18 cellular contexts compared by ENCODE assay signal in genomic region chr2:236156860-236157194, GRCh38. TPM values are rescaled to one million over a fixed set of nuclear protein-coding genes. Genes with fewer than 3 reads are reported as not detected.
DNase-seq lines count a peak whose midpoint lies in the region; ATAC-seq and TF ChIP-seq lines count a peak whose summit lies in the region.
"Had no signal": no experiment of that assay in that cellular context is flagged by ENCODE, and none has a peak within 500 bp of the region (broad histone marks: within the 10 kb centered on the region; RNA-seq: fewer than 3 reads in every experiment).

No MANE protein-coding gene starts in this region.

- H3K36me3 Mint-ChIP-seq in chondrocyte (ENCODE audit: low read depth) (peaks cover 5% of the 10 kb centered on the region), endodermal cell (ENCODE audit: low read depth) (no peaks in the 10 kb centered on the region)
- H3K36me3 Mint-ChIP-seq in CD4-positive, alpha-beta memory T cell, result no peaks in the 10 kb centered on the region
- H3K36me3 Mint-ChIP-seq: CD14-positive monocyte; CD4-positive, CD25-positive, alpha-beta regulatory T cell; CD8-positive, alpha-beta T cell had no signal

- H3K27me3 Mint-ChIP-seq in chondrocyte (ENCODE audit: low read depth) (no peaks in the 10 kb centered on the region), endodermal cell (ENCODE audit: insufficient read depth) (peaks cover 88% of the 10 kb centered on the region)
- peaks cover 23 to 29% of the 10 kb centered on the region in 2 donors for H3K27me3 Mint-ChIP-seq in CD4-positive, alpha-beta memory T cell

- H3K4me3 Mint-ChIP-seq in chondrocyte (ENCODE audit: unreplicated experiment) (no peak overlapping the region), endodermal cell (no peak overlapping the region)
- no peak overlapping the region for H3K4me3 Mint-ChIP-seq in CD4-positive, alpha-beta memory T cell
- H3K4me3 Mint-ChIP-seq: CD14-positive monocyte; CD4-positive, CD25-positive, alpha-beta regulatory T cell; CD8-positive, alpha-beta T cell had no signal

- H3K9me3 Mint-ChIP-seq in chondrocyte (ENCODE audit: low read depth), result peaks cover 10% of the 10 kb centered on the region
- peaks cover 3% of the 10 kb centered on the region for H3K9me3 Mint-ChIP-seq in endodermal cell
- H3K9me3 Mint-ChIP-seq in CD4-positive, alpha-beta memory T cell, result peaks cover 0 to 28% (median 17%) of the 10 kb centered on the region in 8 donors

- H3K4me1 Mint-ChIP-seq in chondrocyte (ENCODE audit: low read depth) (no peaks in the 10 kb centered on the region), endodermal cell (peaks cover 5% of the 10 kb centered on the region)
- peaks cover 0 to 4% (median 0%) of the 10 kb centered on the region in 4 donors for H3K4me1 Mint-ChIP-seq in CD4-positive, alpha-beta memory T cell
- H3K4me1 Mint-ChIP-seq: CD14-positive monocyte had no signal

- POLR2A ChIA-PET in CD4-positive, alpha-beta memory T cell (lab: Charles Lee; ENCODE audit: partially characterized antibody), result no interaction called here

- intact Hi-C loops in CD4-positive, alpha-beta memory T cell (cut with micrococcal nuclease), result no loop called here

- no peaks in the 10 kb centered on the region for H3K36me3 ChIP-seq in endodermal cell (ENCODE audit: control insufficient read depth, insufficient read depth, low read length)
- no peaks in the 10 kb centered on the region for H3K36me3 ChIP-seq in CD4-positive, alpha-beta memory T cell (ENCODE audit: insufficient read depth, low read length)
- H3K36me3 ChIP-seq in SJCRH30, result 0 out of 2 replicates have a peak, but pooled peaks cover under 1% of the 10 kb centered on the region
- H3K36me3 ChIP-seq: BE2C, BLaER1 had no signal

- peak; percentile 8 for DNase-seq in AG20443 (ENCODE audit: low spot score)
- DNase-seq in chondrocyte (ENCODE audit: low spot score), result peak; percentile 76
- peak; percentile 45 for DNase-seq in endodermal cell
- DNase-seq in CD4-positive, alpha-beta memory T cell, result no peak
- DNase-seq in SJCRH30, result no peak
- DNase-seq in NOMO-1 treated with DMSO at 0.1 percent for 48 hours (lab: John Stamatoyannopoulos, UW; ENCODE audit: unreplicated experiment), result no peak
- DNase-seq: BE2C; C1 segment of cervical spinal cord; Caco-2; Calu3; CD4-positive, CD25-positive, alpha-beta regulatory T cell; DMS79 treated with DMSO at 0.1 percent for 48 hours; GF-D8 had no signal

- H3K9me3 ChIP-seq in endodermal cell (ENCODE audit: control insufficient read depth, low read length), result no peaks in the 10 kb centered on the region
- no peaks in the 10 kb centered on the region for H3K9me3 ChIP-seq in CD4-positive, alpha-beta memory T cell (ENCODE audit: control insufficient read depth in 1 of 2, low read length in 2 of 2)
- 0 out of 2 replicates have a peak, but pooled peaks cover 3% of the 10 kb centered on the region for H3K9me3 ChIP-seq in SJCRH30 (replicated peaks)
- H3K9me3 ChIP-seq: BE2C, Caco-2 had no signal

- TF ChIP-seq CTCF in chondrocyte (IDR thresholded peaks at IDR 0.05), result no peak
- no peak for TF ChIP-seq CTCF in endodermal cell (conservative IDR thresholded peaks at IDR 0.05)

- CTCF ChIA-PET in CD4-positive, alpha-beta memory T cell (lab: Charles Lee; ENCODE audit: partially characterized antibody), result no interaction called here

- ATAC-seq in HG02763 (IDR thresholded peaks at IDR 0.05; ENCODE audit: unreplicated experiment), result no peak
- ATAC-seq: CD8-positive, alpha-beta T cell had no signal

- H3K4me3 ChIP-seq in endodermal cell (ENCODE audit: low read length), result no peak overlapping the region
- H3K4me3 ChIP-seq in CD4-positive, alpha-beta memory T cell (ENCODE audit: low read length in 2 of 2), result no peak overlapping the region
- H3K4me3 ChIP-seq in SJCRH30, result no peak overlapping the region
- H3K4me3 ChIP-seq: A549, BLaER1 had no signal

- H3K4me1 ChIP-seq in endodermal cell (ENCODE audit: control insufficient read depth, insufficient read depth, low read length) (no peaks in the 10 kb centered on the region), SJCRH30 (no peaks in the 10 kb centered on the region)
- H3K4me1 ChIP-seq in CD4-positive, alpha-beta memory T cell (ENCODE audit: insufficient read depth, low read length), result no peaks in the 10 kb centered on the region
- H3K4me1 ChIP-seq: A549, BE2C, Caco-2 had no signal

- no peak overlapping the region for H3K27ac Mint-ChIP-seq in chondrocyte (ENCODE audit: unreplicated experiment)
- H3K27ac Mint-ChIP-seq in endodermal cell, result no peak overlapping the region
- no peak overlapping the region for H3K27ac Mint-ChIP-seq in CD4-positive, alpha-beta memory T cell
- H3K27ac Mint-ChIP-seq: CD14-positive monocyte; CD4-positive, CD25-positive, alpha-beta regulatory T cell; CD8-positive, alpha-beta T cell had no signal

- H3K27me3 ChIP-seq in endodermal cell (ENCODE audit: control insufficient read depth, insufficient read depth, low read length, poor library complexity, severe bottlenecking) (peaks cover 76% of the 10 kb centered on the region), SJCRH30 (no peaks in the 10 kb centered on the region)
- peaks cover 13% of the 10 kb centered on the region for H3K27me3 ChIP-seq in CD4-positive, alpha-beta memory T cell (ENCODE audit: insufficient read depth, low read length)

- H3K9ac ChIP-seq in endodermal cell (ENCODE audit: extremely low read depth, low read length, poor library complexity, severe bottlenecking), result no peak overlapping the region
- H3K9ac ChIP-seq: BLaER1 had no signal

- H3K27ac ChIP-seq in endodermal cell (ENCODE audit: low read depth, low read length) (no peak overlapping the region), SJCRH30 (no peak overlapping the region)
- no peak overlapping the region for H3K27ac ChIP-seq in CD4-positive, alpha-beta memory T cell (ENCODE audit: low read depth, low read length)
- H3K27ac ChIP-seq: A549, BLaER1 had no signal

- WGBS in endodermal cell (ENCODE audit: insufficient coverage in 1 of 2, insufficient read length in 1 of 2), 2 experiments, result 85 to 100% methylated on average over 1 to 7 of the region's 7 CpGs

RNA-seq across cellular contexts. Expression of gene GBX2, which starts 11.4 kb away (rescaled TPM):
- total RNA-seq in chondrocyte (12.5 to 17.8 TPM (median 16.7 TPM) in 3 replicates), endodermal cell (under 1 TPM in 1 of 2 donors, not detected in 1; 0.20 TPM)
- 26.5 TPM for polyA plus RNA-seq in endodermal cell (2013, experiment 1 of 2)
- 24.3 TPM for polyA plus RNA-seq in endodermal cell (2013, experiment 2 of 2)
- not detected for total RNA-seq in CD4-positive, alpha-beta memory T cell
- polyA plus RNA-seq in CD4-positive, alpha-beta memory T cell, result not detected
- total RNA-seq in SJCRH30 (2014; rRNA removed; shearing (Covaris generic)), result 17.9 and 18.4 TPM in 2 replicates
- total RNA-seq: CD4-positive, CD25-positive, alpha-beta regulatory T cell; CD8-positive, alpha-beta T cell had no signal
- polyA plus RNA-seq: CD14-positive monocyte; CD4-positive, CD25-positive, alpha-beta regulatory T cell had no signal

Comparison
In these comparisons a context has a peak if more than half of its experiments do, and no peak if none do; other contexts are left out.
1. DNase-seq: peak in AG20443 (single experiment), chondrocyte (single experiment) and endodermal cell (single experiment); none in CD4-positive, alpha-beta memory T cell (0 of 5), SJCRH30 (0 of 2) and NOMO-1 treated with DMSO at 0.1 percent for 48 hours (single experiment).
2. RNA of gene GBX2, which starts 11.4 kb away (total RNA-seq): 17.9 to 18.4 TPM in SJCRH30 and 12.5 to 17.8 TPM in chondrocyte; 0.20 TPM in endodermal cell and not detected in CD4-positive, alpha-beta memory T cell; every median in the first group is over 10 times any median in the second.